ENCODE assay signal across 8 cellular contexts in genomic region chr17:17783121-17783824, GRCh38. TPM values are rescaled to one million over a fixed set of nuclear protein-coding genes. Genes with fewer than 3 reads are reported as not detected.
DNase-seq lines count a peak whose midpoint lies in the region; ATAC-seq, FAIRE-seq and TF ChIP-seq lines count a peak whose summit lies in the region.

No MANE protein-coding gene starts in this region.

- no peaks in the 10 kb centered on the region for H3K9me3 Mint-ChIP-seq in CD4-positive, alpha-beta T cell
- H3K9me3 Mint-ChIP-seq in HFFc6 (no peaks in the 10 kb centered on the region), glutamatergic neuron (ENCODE audit: unreplicated experiment) (peaks cover 18% of the 10 kb centered on the region)

- TF ChIP-seq CTCF in CD4-positive, alpha-beta T cell (IDR thresholded peaks at IDR 0.05), result peak; percentile 22
- peak; percentile 65 for TF ChIP-seq CTCF in HFFc6 (IDR thresholded peaks at IDR 0.05)
- TF ChIP-seq CTCF in glutamatergic neuron (IDR thresholded peaks at IDR 0.05; ENCODE audit: partially characterized antibody, unreplicated experiment), result peak; percentile 37
- no peak for TF ChIP-seq CTCF in osteoblast (IDR thresholded peaks at IDR 0.05; ENCODE audit: extremely low read depth, low read depth, low read length)

- H3K9me3 ChIP-seq in CD4-positive, alpha-beta T cell (ENCODE audit: control insufficient read depth, low read length), result no peaks in the 10 kb centered on the region
- H3K9me3 ChIP-seq in osteoblast (ENCODE audit: low read depth, low read length), result no peaks in the 10 kb centered on the region

- H3K27ac Mint-ChIP-seq in CD4-positive, alpha-beta T cell, result peak overlapping the region; percentile 77
- H3K27ac Mint-ChIP-seq in HFFc6 (no peak overlapping the region), glutamatergic neuron (ENCODE audit: unreplicated experiment) (peak overlapping the region; percentile 70)

- peak overlapping the region; percentile 67 for H3K4me3 ChIP-seq in osteoblast (ENCODE audit: insufficient read depth, low read length)

- peak; percentile 63 for ATAC-seq in CD4-positive, alpha-beta T cell (ENCODE audit: poor library complexity)

- peak; percentile 32 to 67 (median 51) for DNase-seq in CD4-positive, alpha-beta T cell
- no peak for DNase-seq in HFFc6
- peak; percentile 30 for DNase-seq in NCI-H774 (lab: John Stamatoyannopoulos, UW)
- DNase-seq in activated gamma-delta T cell (lab: John Stamatoyannopoulos, UW), result peak; percentile 41
- peak; percentile 86 for DNase-seq in glutamatergic neuron
- no peak for DNase-seq in osteoblast (ENCODE audit: insufficient read length, low spot score, missing footprints)
- DNase-seq in urothelium cell line (ENCODE audit: low spot score), result peak; percentile 57
- DNase-seq in RCC 7860 (ENCODE audit: low spot score), result no peak

- H3K36me3 Mint-ChIP-seq in CD4-positive, alpha-beta T cell (ENCODE audit: low read depth), result no peaks in the 10 kb centered on the region
- no peaks in the 10 kb centered on the region for H3K36me3 Mint-ChIP-seq in HFFc6 (ENCODE audit: low read depth)
- no peaks in the 10 kb centered on the region for H3K36me3 Mint-ChIP-seq in glutamatergic neuron (ENCODE audit: unreplicated experiment)

- H3K27me3 ChIP-seq in CD4-positive, alpha-beta T cell (ENCODE audit: control insufficient read depth, insufficient read depth, low read length), result no peaks in the 10 kb centered on the region
- H3K27me3 ChIP-seq in osteoblast (ENCODE audit: insufficient read depth, low read length), result no peaks in the 10 kb centered on the region

- intact Hi-C loops in CD4-positive, alpha-beta T cell (cut with DNase I, micrococcal nuclease), result loop anchor here in 1 of 2 experiments (10.0 kb wide), 1 partner anchor 88 kb away; no protein-coding TSS in a partner anchor

- peaks cover 29% of the 10 kb centered on the region for H3K79me2 ChIP-seq in osteoblast (ENCODE audit: insufficient read depth, low read length)

- CTCF ChIA-PET in CD4-positive, alpha-beta T cell (lab: Charles Lee), result interaction anchor here (1.0 kb wide), 1 partner anchor 34 kb away, joined by 3 read pairs; no protein-coding TSS in a partner anchor

- POLR2A ChIA-PET in CD4-positive, alpha-beta T cell (lab: Charles Lee), result interaction anchor here (1.3 to 1.5 kb wide), 3 partner anchors 9 to 53 kb away, joined by 3 to 6 read pairs (median 3); partner anchors contain the start of gene SREBF1

- no peaks in the 10 kb centered on the region for H3K36me3 ChIP-seq in osteoblast (ENCODE audit: insufficient read depth, low read length)

- H3K27ac ChIP-seq in CD4-positive, alpha-beta T cell (ENCODE audit: low read depth, low read length), result peak overlapping the region; percentile 29
- H3K27ac ChIP-seq in osteoblast (ENCODE audit: low read depth, low read length), result no peak overlapping the region

- H3K4me3 Mint-ChIP-seq in CD4-positive, alpha-beta T cell, result peak overlapping the region; percentile 91
- H3K4me3 Mint-ChIP-seq in HFFc6, result peak overlapping the region; percentile 74
- peak overlapping the region; percentile 90 for H3K4me3 Mint-ChIP-seq in glutamatergic neuron (ENCODE audit: unreplicated experiment)

- peak overlapping the region; percentile 82 for H3K4me2 ChIP-seq in osteoblast (ENCODE audit: insufficient read depth, low read length)

- H4K20me1 ChIP-seq in osteoblast (ENCODE audit: insufficient read depth, low read length), result peaks cover 72% of the 10 kb centered on the region

- H3K4me1 ChIP-seq in osteoblast (ENCODE audit: insufficient read depth, low read length), result peaks cover 22% of the 10 kb centered on the region

- no peaks in the 10 kb centered on the region for H3K27me3 Mint-ChIP-seq in CD4-positive, alpha-beta T cell
- H3K27me3 Mint-ChIP-seq in HFFc6 (ENCODE audit: insufficient read depth) (peaks cover 4% of the 10 kb centered on the region), glutamatergic neuron (ENCODE audit: unreplicated experiment) (peaks cover 13% of the 10 kb centered on the region)

- FAIRE-seq in urothelium cell line (lab: Jason Lieb, UNC), result no peak
- no peak for FAIRE-seq in RCC 7860 (lab: Jason Lieb, UNC)

- H2AFZ ChIP-seq in osteoblast (ENCODE audit: low read length), result no peak overlapping the region

- H3K4me1 Mint-ChIP-seq in CD4-positive, alpha-beta T cell (ENCODE audit: low read depth), result peaks cover 30% of the 10 kb centered on the region
- H3K4me1 Mint-ChIP-seq in HFFc6 (ENCODE audit: low read depth) (peaks cover 37% of the 10 kb centered on the region), glutamatergic neuron (ENCODE audit: low read depth, unreplicated experiment) (peaks cover 44% of the 10 kb centered on the region)

RNA-seq across cellular contexts. Expression of gene SREBF1, which starts 53.5 kb away (rescaled TPM):
- total RNA-seq in CD4-positive, alpha-beta T cell, result 100 to 1,000 TPM; 249 to 264 TPM
- 10 to 100 TPM; 34.9 to 51.7 (median 40.5) TPM for total RNA-seq in HFFc6 (2021; fragmentation: NEBNext Ultra II Directional; extraction: Animal tissue kit (Norgen Biotek cat#: 25700))
- total RNA-seq in glutamatergic neuron (ENCODE audit: unreplicated experiment), result 365 TPM
- total RNA-seq in osteoblast, result 115 and 133 TPM in 2 replicates

Comparison
In these comparisons a context has a peak if more than half of its experiments do, and no peak if none do; other contexts are left out.
1. DNase-seq: peak in CD4-positive, alpha-beta T cell (10 of 10), NCI-H774 (single experiment), activated gamma-delta T cell (single experiment), glutamatergic neuron (single experiment) and urothelium cell line (single experiment); none in HFFc6 (single experiment), osteoblast (single experiment) and RCC 7860 (single experiment).
2. Peak in every context shown above with its lines, with median percentiles within 50 percentile points of each other: H3K4me3 Mint-ChIP-seq.